In genomic region chr4:31539279-31540074, GRCh38 we compare ENCODE assay signal across 21 cellular contexts.
A peak's percentile ranks its signal among the peaks of the same experiment; 100 is the strongest.
DNase-seq lines count a peak whose midpoint lies in the region; ATAC-seq and TF ChIP-seq lines count a peak whose summit lies in the region.
"Had no signal": no experiment of that assay in that cellular context is flagged by ENCODE, and none has a peak within 500 bp of the region (broad histone marks: within the 10 kb centered on the region; RNA-seq: fewer than 3 reads in every experiment).

No MANE protein-coding gene starts in this region.

- H3K36me3 Mint-ChIP-seq in stimulated activated effector memory CD8-positive, alpha-beta T cell treated with anti-CD3 and anti-CD28 coated beads, Interleukin-12 subunit alpha, Interleukin-12 subunit beta, amount 100 ng/mL, for 72 hours, result no peaks in the 10 kb centered on the region
- peaks cover 0 to 1% of the 10 kb centered on the region in 2 donors for H3K36me3 Mint-ChIP-seq in activated T-cell treated with anti-CD3 and anti-CD28 coated beads, Interleukin-2, amount 50 U/mL, for 72 hours (ENCODE audit: insufficient read depth in 2 of 2)

- no peak overlapping the region for H3K27ac Mint-ChIP-seq in stimulated activated effector memory CD8-positive, alpha-beta T cell treated with anti-CD3 and anti-CD28 coated beads, Interleukin-12 subunit alpha, Interleukin-12 subunit beta, amount 100 ng/mL, for 72 hours
- no peak overlapping the region for H3K27ac Mint-ChIP-seq in activated T-cell treated with anti-CD3 and anti-CD28 coated beads, Interleukin-2, amount 50 U/mL, for 72 hours
- H3K27ac Mint-ChIP-seq: activated CD8-positive, alpha-beta T cell treated with anti-CD3 and anti-CD28 coated beads, Interleukin-2, amount 10 ng/mL, durations not matched to agents 7 days and 5 days; B cell; progenitor cell of endocrine pancreas; T-helper 1 cell treated with Interleukin-12 subunit alpha and Interleukin-12 subunit beta and Interleukin-4 antibody, amounts not matched to agents 30 μg/mL and 1 μg/mL, for 36 hours had no signal

- no peak for TF ChIP-seq CTCF in choroid plexus epithelial cell (conservative IDR thresholded peaks at IDR 0.05; ENCODE audit: low read depth, low read length)

- DNase-seq in NCI-H1092 treated with DMSO at 0.1 percent for 48 hours (lab: John Stamatoyannopoulos, UW), result peak; percentile 6
- no peak for DNase-seq in NCI-H1092 (lab: John Stamatoyannopoulos, UW)
- DNase-seq in NCI-H345 treated with DMSO at 0.1 percent for 48 hours (lab: John Stamatoyannopoulos, UW; ENCODE audit: unreplicated experiment), result peak; percentile 9
- peak; percentile 26 for DNase-seq in choroid plexus epithelial cell (ENCODE audit: low read depth)
- DNase-seq in stimulated activated effector memory CD8-positive, alpha-beta T cell treated with anti-CD3 and anti-CD28 coated beads, Interleukin-12 subunit alpha, Interleukin-12 subunit beta, amount 100 ng/mL, for 72 hours (ENCODE audit: low spot score in 2 of 2), result no peak
- no peak for DNase-seq in activated T-cell treated with anti-CD3 and anti-CD28 coated beads, Interleukin-2, amount 50 U/mL, for 72 hours
- DNase-seq: activated CD4-positive, CD25-positive, alpha-beta regulatory T cell treated with anti-CD3 and anti-CD28 coated beads, Interleukin-2, amount 50 U/mL, for 72 hours; activated CD8-positive, alpha-beta T cell treated with anti-CD3 and anti-CD28 coated beads, Interleukin-2, amount 10 ng/mL, durations not matched to agents 7 days and 5 days; activated gamma-delta T cell treated with Interleukin-2 at 50 U/mL for 16 hours; dermis blood vessel endothelial cell; DMS79 treated with DMSO at 0.1 percent for 48 hours; glutamatergic neuron; H7; NCI-H187; Peyer's patch; trophoblast cell had no signal

- H3K27me3 Mint-ChIP-seq in activated T-cell treated with anti-CD3 and anti-CD28 coated beads, Interleukin-2, amount 50 U/mL, for 72 hours (ENCODE audit: low read depth), result no peaks in the 10 kb centered on the region
- H3K27me3 Mint-ChIP-seq: B cell, progenitor cell of endocrine pancreas had no signal

- peak; percentile 8 for ATAC-seq in stimulated activated effector memory CD8-positive, alpha-beta T cell treated with anti-CD3 and anti-CD28 coated beads, Interleukin-12 subunit alpha, Interleukin-12 subunit beta, amount 100 ng/mL, for 72 hours
- ATAC-seq in activated T-cell treated with anti-CD3 and anti-CD28 coated beads, Interleukin-2, amount 50 U/mL, for 72 hours (replicated peaks in 1 of 2), result no peak
- ATAC-seq in HG02798 (IDR thresholded peaks at IDR 0.05; ENCODE audit: poor library complexity, unreplicated experiment), result no peak
- ATAC-seq in HG03175 (IDR thresholded peaks at IDR 0.05; ENCODE audit: unreplicated experiment), result no peak
- ATAC-seq: activated CD8-positive, alpha-beta T cell treated with anti-CD3 and anti-CD28 coated beads, Interleukin-2, amount 10 ng/mL, durations not matched to agents 7 days and 5 days had no signal

- H3K4me3 Mint-ChIP-seq in stimulated activated effector memory CD8-positive, alpha-beta T cell treated with anti-CD3 and anti-CD28 coated beads, Interleukin-12 subunit alpha, Interleukin-12 subunit beta, amount 100 ng/mL, for 72 hours, result no peak overlapping the region
- H3K4me3 Mint-ChIP-seq in activated T-cell treated with anti-CD3 and anti-CD28 coated beads, Interleukin-2, amount 50 U/mL, for 72 hours, result no peak overlapping the region
- H3K4me3 Mint-ChIP-seq: activated CD8-positive, alpha-beta T cell treated with anti-CD3 and anti-CD28 coated beads, Interleukin-2, amount 10 ng/mL, durations not matched to agents 7 days and 5 days; B cell; T-helper 1 cell treated with Interleukin-12 subunit alpha and Interleukin-12 subunit beta and Interleukin-4 antibody, amounts not matched to agents 30 μg/mL and 1 μg/mL, for 36 hours had no signal

- H3K9me3 Mint-ChIP-seq in stimulated activated effector memory CD8-positive, alpha-beta T cell treated with anti-CD3 and anti-CD28 coated beads, Interleukin-12 subunit alpha, Interleukin-12 subunit beta, amount 100 ng/mL, for 72 hours, result peaks cover 17% of the 10 kb centered on the region
- peaks cover 4 to 7% of the 10 kb centered on the region in 2 donors for H3K9me3 Mint-ChIP-seq in activated T-cell treated with anti-CD3 and anti-CD28 coated beads, Interleukin-2, amount 50 U/mL, for 72 hours

- no peaks in the 10 kb centered on the region for H3K4me1 Mint-ChIP-seq in stimulated activated effector memory CD8-positive, alpha-beta T cell treated with anti-CD3 and anti-CD28 coated beads, Interleukin-12 subunit alpha, Interleukin-12 subunit beta, amount 100 ng/mL, for 72 hours
- H3K4me1 Mint-ChIP-seq in activated T-cell treated with anti-CD3 and anti-CD28 coated beads, Interleukin-2, amount 50 U/mL, for 72 hours (ENCODE audit: low read depth), result no peaks in the 10 kb centered on the region
- H3K4me1 Mint-ChIP-seq: B cell had no signal

- H3K4me3 ChIP-seq in choroid plexus epithelial cell (ENCODE audit: low read depth, low read length), result no peak overlapping the region
- H3K4me3 ChIP-seq: Peyer's patch had no signal

Comparison
In these comparisons a context has a peak if more than half of its experiments do, and no peak if none do; other contexts are left out.
1. DNase-seq: peak in NCI-H1092 treated with DMSO at 0.1 percent for 48 hours (single experiment), NCI-H345 treated with DMSO at 0.1 percent for 48 hours (single experiment) and choroid plexus epithelial cell (single experiment); none in NCI-H1092 (single experiment), stimulated activated effector memory CD8-positive, alpha-beta T cell treated with anti-CD3 and anti-CD28 coated beads, Interleukin-12 subunit alpha, Interleukin-12 subunit beta, amount 100 ng/mL, for 72 hours (0 of 2) and activated T-cell treated with anti-CD3 and anti-CD28 coated beads, Interleukin-2, amount 50 U/mL, for 72 hours (0 of 2).